ENCODE assay signal across 9 cellular contexts in genomic region chr6:123802351-123802696, GRCh38. TPM values are rescaled to one million over a fixed set of nuclear protein-coding genes. Genes with fewer than 3 reads are reported as not detected.
DNase-seq lines count a peak whose midpoint lies in the region; ATAC-seq and TF ChIP-seq lines count a peak whose summit lies in the region.
"Had no signal": no experiment of that assay in that cellular context is flagged by ENCODE, and none has a peak within 500 bp of the region (broad histone marks: within the 10 kb centered on the region; RNA-seq: fewer than 3 reads in every experiment).

No MANE protein-coding gene starts in this region.

- H3K4me3 Mint-ChIP-seq in activated CD4-positive, alpha-beta T cell treated with anti-CD3 and anti-CD28 coated beads, Interleukin-2, amount 10 ng/mL, durations not matched to agents 24 days and 14 days = peak overlapping the region; percentile 72
- no peak overlapping the region for H3K4me3 Mint-ChIP-seq in activated CD4-positive, alpha-beta T cell treated with anti-CD3 and anti-CD28 coated beads, Interleukin-2, amount 10 ng/mL, durations not matched to agents 7 days and 5 days

- no peaks in the 10 kb centered on the region for H3K9me3 ChIP-seq in ectodermal cell (ENCODE audit: control insufficient read depth, low read length)
- H3K9me3 ChIP-seq in testis = no peaks in the 10 kb centered on the region
- H3K9me3 ChIP-seq in BE2C = no peaks in the 10 kb centered on the region

- peaks cover 5% of the 10 kb centered on the region for H3K4me1 Mint-ChIP-seq in activated CD4-positive, alpha-beta T cell treated with anti-CD3 and anti-CD28 coated beads, Interleukin-2, amount 10 ng/mL, durations not matched to agents 24 days and 14 days
- H3K4me1 Mint-ChIP-seq in activated CD4-positive, alpha-beta T cell treated with anti-CD3 and anti-CD28 coated beads, Interleukin-2, amount 10 ng/mL, durations not matched to agents 7 days and 5 days = peaks cover 10% of the 10 kb centered on the region

- no peak for DNase-seq in activated CD4-positive, alpha-beta T cell treated with anti-CD3 and anti-CD28 coated beads, Interleukin-2, amount 10 ng/mL, durations not matched to agents 24 days and 14 days
- DNase-seq in activated CD4-positive, alpha-beta T cell treated with anti-CD3 and anti-CD28 coated beads, Interleukin-2, amount 10 ng/mL, durations not matched to agents 7 days and 5 days = no peak
- DNase-seq in testis (no peak), AML-193 (lab: John Stamatoyannopoulos, UW) (no peak), BE2C (no peak), NCI-H2196 (lab: John Stamatoyannopoulos, UW; ENCODE audit: unreplicated experiment) (no peak)

- no peaks in the 10 kb centered on the region for H3K36me3 Mint-ChIP-seq in activated CD4-positive, alpha-beta T cell treated with anti-CD3 and anti-CD28 coated beads, Interleukin-2, amount 10 ng/mL, durations not matched to agents 24 days and 14 days (ENCODE audit: low read depth)
- H3K36me3 Mint-ChIP-seq in activated CD4-positive, alpha-beta T cell treated with anti-CD3 and anti-CD28 coated beads, Interleukin-2, amount 10 ng/mL, durations not matched to agents 7 days and 5 days (ENCODE audit: low read depth) = no peaks in the 10 kb centered on the region

- H3K36me3 ChIP-seq in ectodermal cell (ENCODE audit: control insufficient read depth, insufficient read depth, low read length) (no peaks in the 10 kb centered on the region), testis (ENCODE audit: low read depth, missing control alignments) (no peaks in the 10 kb centered on the region), BE2C (no peaks in the 10 kb centered on the region)

- peak; percentile 11 for ATAC-seq in HG03196 (IDR thresholded peaks at IDR 0.05; ENCODE audit: unreplicated experiment)

- TF ChIP-seq POLR2A in testis (IDR thresholded peaks at IDR 0.05) = no peak

- CTCF ChIA-PET in activated CD4-positive, alpha-beta T cell treated with anti-CD3 and anti-CD28 coated beads, Interleukin-2, amount 10 ng/mL, durations not matched to agents 7 days and 5 days (lab: Charles Lee) = interaction anchor here (0.7 to 1.8 kb wide), 4 partner anchors 10 to 14 kb away, joined by 3 to 5 read pairs (median 4); no protein-coding TSS in a partner anchor

- intact Hi-C loops in activated CD4-positive, alpha-beta T cell treated with anti-CD3 and anti-CD28 coated beads, Interleukin-2, amount 10 ng/mL, durations not matched to agents 24 days and 14 days (cut with micrococcal nuclease) = loop anchor here (10.0 kb wide), 1 partner anchor 1052 kb away; no protein-coding TSS in a partner anchor
- intact Hi-C loops in testis (cut with DNase I; ENCODE audit: low total_unique reads) = no loop called here

- H3K27me3 ChIP-seq in ectodermal cell (ENCODE audit: control insufficient read depth, insufficient read depth, low read length, poor library complexity, severe bottlenecking) = peaks cover 31% of the 10 kb centered on the region
- H3K27me3 ChIP-seq in testis = no peaks in the 10 kb centered on the region
- peaks cover 31% of the 10 kb centered on the region for H3K27me3 ChIP-seq in BE2C

- H3K9me3 Mint-ChIP-seq in activated CD4-positive, alpha-beta T cell treated with anti-CD3 and anti-CD28 coated beads, Interleukin-2, amount 10 ng/mL, durations not matched to agents 24 days and 14 days = no peaks in the 10 kb centered on the region
- H3K9me3 Mint-ChIP-seq in activated CD4-positive, alpha-beta T cell treated with anti-CD3 and anti-CD28 coated beads, Interleukin-2, amount 10 ng/mL, durations not matched to agents 7 days and 5 days = no peaks in the 10 kb centered on the region

- H3K4me1 ChIP-seq in ectodermal cell (ENCODE audit: control insufficient read depth, insufficient read depth, low read length) (peaks cover 4% of the 10 kb centered on the region), testis (no peaks in the 10 kb centered on the region), BE2C (no peaks in the 10 kb centered on the region)

- H3K4me3 ChIP-seq in ectodermal cell (ENCODE audit: insufficient read depth, low read depth, low read length) = peak overlapping the region; percentile 80
- H3K4me3 ChIP-seq in testis = peak overlapping the region; percentile 47 to 66
- H3K4me3 ChIP-seq in BE2C (ENCODE audit: low read depth, low read length) = no peak overlapping the region

- 46 to 49% methylated on average over 6 of the region's 6 CpGs for WGBS in ectodermal cell, 2 experiments
- WGBS in testis, 2 donors = 27 to 29% methylated on average over 5 to 6 of the region's 6 CpGs

- TF ChIP-seq CTCF in testis (IDR thresholded peaks at IDR 0.05) (no peak), BE2C (IDR thresholded peaks at IDR 0.05; ENCODE audit: low read depth, low read length) (no peak)

- H3K27me3 Mint-ChIP-seq in activated CD4-positive, alpha-beta T cell treated with anti-CD3 and anti-CD28 coated beads, Interleukin-2, amount 10 ng/mL, durations not matched to agents 24 days and 14 days = peaks cover 36% of the 10 kb centered on the region
- peaks cover 37% of the 10 kb centered on the region for H3K27me3 Mint-ChIP-seq in activated CD4-positive, alpha-beta T cell treated with anti-CD3 and anti-CD28 coated beads, Interleukin-2, amount 10 ng/mL, durations not matched to agents 7 days and 5 days

- POLR2A ChIA-PET in activated CD4-positive, alpha-beta T cell treated with anti-CD3 and anti-CD28 coated beads, Interleukin-2, amount 10 ng/mL, durations not matched to agents 7 days and 5 days (lab: Charles Lee) = no interaction called here

- no peak overlapping the region for H3K27ac Mint-ChIP-seq in activated CD4-positive, alpha-beta T cell treated with anti-CD3 and anti-CD28 coated beads, Interleukin-2, amount 10 ng/mL, durations not matched to agents 24 days and 14 days
- no peak overlapping the region for H3K27ac Mint-ChIP-seq in activated CD4-positive, alpha-beta T cell treated with anti-CD3 and anti-CD28 coated beads, Interleukin-2, amount 10 ng/mL, durations not matched to agents 7 days and 5 days

- H3K27ac ChIP-seq in ectodermal cell (ENCODE audit: insufficient read depth, low read depth, low read length, poor library complexity, severe bottlenecking) = no peak overlapping the region
- H3K27ac ChIP-seq in testis = no peak overlapping the region

RNA-seq across cellular contexts. Expression of gene NKAIN2, which starts 1.3 kb away (rescaled TPM):
- total RNA-seq in activated CD4-positive, alpha-beta T cell treated with anti-CD3 and anti-CD28 coated beads, Interleukin-2, amount 10 ng/mL, durations not matched to agents 24 days and 14 days = not detected in 2 replicates
- total RNA-seq in activated CD4-positive, alpha-beta T cell treated with anti-CD3 and anti-CD28 coated beads, Interleukin-2, amount 10 ng/mL, durations not matched to agents 7 days and 5 days = not detected
- 2.4 TPM for polyA plus RNA-seq in ectodermal cell (2013, experiment 1 of 4)
- 2.6 TPM for polyA plus RNA-seq in ectodermal cell (2013, experiment 2 of 4)
- 3.3 TPM for polyA plus RNA-seq in ectodermal cell (2013, experiment 3 of 4)
- 1.9 TPM for polyA plus RNA-seq in ectodermal cell (2013, experiment 4 of 4)
- under 1 TPM; 0.56 to 0.71 TPM for total RNA-seq in testis
- polyA plus RNA-seq in testis (ENCODE audit: insufficient read depth, low read depth, low replicate concordance) = 1.1 TPM
- not detected for polyA plus RNA-seq in BE2C (2012; ENCODE audit: insufficient read depth, insufficient read length, low read depth)
- polyA plus RNA-seq: AG04450 had no signal
